In genomic region chr17:8360260-8360659, GRCh38 we compare ENCODE assay signal across 15 cellular contexts. TPM values are rescaled to one million over a fixed set of nuclear protein-coding genes. Genes with fewer than 3 reads are reported as not detected.
DNase-seq lines count a peak whose midpoint lies in the region; ATAC-seq and TF ChIP-seq lines count a peak whose summit lies in the region.
"Had no signal": no experiment of that assay in that cellular context is flagged by ENCODE, and none has a peak within 500 bp of the region (broad histone marks: within the 10 kb centered on the region; RNA-seq: fewer than 3 reads in every experiment).

No MANE protein-coding gene starts in this region.

- no peaks in the 10 kb centered on the region for H3K4me1 ChIP-seq in breast epithelium
- H3K4me1 ChIP-seq in body of pancreas, result peaks cover 10% of the 10 kb centered on the region
- H3K4me1 ChIP-seq in uterus, result no peaks in the 10 kb centered on the region

- TF ChIP-seq POLR2A in breast epithelium (IDR thresholded peaks at IDR 0.05), result no peak
- no peak for TF ChIP-seq POLR2A in body of pancreas (IDR thresholded peaks at IDR 0.05)
- no peak for TF ChIP-seq POLR2A in uterus (IDR thresholded peaks at IDR 0.05)

- no peak for ATAC-seq in body of pancreas
- no peak for ATAC-seq in GM19035 (IDR thresholded peaks at IDR 0.05; ENCODE audit: unreplicated experiment)
- ATAC-seq: GM12878 had no signal

- no peaks in the 10 kb centered on the region for H3K27me3 ChIP-seq in breast epithelium
- H3K27me3 ChIP-seq in body of pancreas, result no peaks in the 10 kb centered on the region
- H3K27me3 ChIP-seq in uterus, result no peaks in the 10 kb centered on the region
- H3K27me3 ChIP-seq: gastroesophageal sphincter had no signal

- H3K4me3 Mint-ChIP-seq in MCF 10A (ENCODE audit: unreplicated experiment), result no peak overlapping the region
- H3K4me3 Mint-ChIP-seq: activated naive CD4-positive, alpha-beta T cell treated with anti-CD3 and anti-CD28 coated beads, Interleukin-2, amount 50 U/mL, for 24 hours; CD4-positive, alpha-beta T cell had no signal

- intact Hi-C loops in MCF 10A (cut with micrococcal nuclease), result no loop called here
- intact Hi-C loops in breast epithelium (cut with DNase I; ENCODE audit: low total_unique reads), result no loop called here
- intact Hi-C loops in body of pancreas (cut with DNase I), result no loop called here
- intact Hi-C loops in uterus (cut with DNase I; ENCODE audit: low total_unique reads), result no loop called here

- H3K4me3 ChIP-seq in breast epithelium (no peak overlapping the region), body of pancreas (no peak overlapping the region), uterus (no peak overlapping the region)
- H3K4me3 ChIP-seq: gastroesophageal sphincter, GM12878, HAP-1 had no signal

- TF ChIP-seq CTCF in MCF 10A (IDR thresholded peaks at IDR 0.05; ENCODE audit: unreplicated experiment) (no peak), breast epithelium (IDR thresholded peaks at IDR 0.05) (no peak), body of pancreas (IDR thresholded peaks at IDR 0.05) (no peak), uterus (IDR thresholded peaks at IDR 0.05) (no peak)

- no peaks in the 10 kb centered on the region for H3K36me3 Mint-ChIP-seq in MCF 10A (ENCODE audit: insufficient read depth, unreplicated experiment)
- H3K36me3 Mint-ChIP-seq: activated naive CD4-positive, alpha-beta T cell treated with anti-CD3 and anti-CD28 coated beads, Interleukin-2, amount 50 U/mL, for 24 hours had no signal

- CTCF ChIA-PET in MCF 10A (lab: Yijun Ruan, JAX), result interaction anchor here (0.6 to 0.9 kb wide), 4 partner anchors 22 to 563 kb away, joined by 3 to 4 read pairs (median 3); partner anchors contain the start of gene RNF222

- H3K36me3 ChIP-seq in breast epithelium (no peaks in the 10 kb centered on the region), body of pancreas (replicated peaks in 1 of 2; ENCODE audit: insufficient read depth in 1 of 2, low read depth in 2 of 2) (no peaks in the 10 kb centered on the region), uterus (no peaks in the 10 kb centered on the region)
- H3K36me3 ChIP-seq: HAP-1 had no signal

- H3K27me3 Mint-ChIP-seq in MCF 10A (ENCODE audit: insufficient read depth, unreplicated experiment), result no peaks in the 10 kb centered on the region
- H3K27me3 Mint-ChIP-seq: activated naive CD4-positive, alpha-beta T cell treated with anti-CD3 and anti-CD28 coated beads, Interleukin-2, amount 50 U/mL, for 24 hours; CD4-positive, alpha-beta T cell had no signal

- POLR2A ChIA-PET in MCF 10A (lab: Yijun Ruan, JAX), result interaction anchor here (0.7 to 3.1 kb wide), 9 partner anchors 16 to 77 kb away, joined by 3 to 16 read pairs (median 4); partner anchors contain the start of genes KRABD2, RANGRF and SLC25A35

- 25 to 26% methylated on average over 3 of the region's 3 CpGs for WGBS in body of pancreas, 2 donors

- H3K9me3 ChIP-seq in breast epithelium (no peaks in the 10 kb centered on the region), body of pancreas (no peaks in the 10 kb centered on the region), uterus (no peaks in the 10 kb centered on the region)
- H3K9me3 ChIP-seq: gastroesophageal sphincter, HAP-1 had no signal

- H3K27ac ChIP-seq in breast epithelium (no peak overlapping the region), body of pancreas (peak overlapping the region in 3 of 4 donors; percentile 6 to 26 (median 8)), uterus (peak overlapping the region; percentile 64 to 68)

- H3K27ac Mint-ChIP-seq in MCF 10A (ENCODE audit: low read depth, unreplicated experiment), result peak overlapping the region; percentile 17
- H3K27ac Mint-ChIP-seq: activated naive CD4-positive, alpha-beta T cell treated with anti-CD3 and anti-CD28 coated beads, Interleukin-2, amount 50 U/mL, for 24 hours; CD4-positive, alpha-beta T cell had no signal

- no peaks in the 10 kb centered on the region for H3K9me3 Mint-ChIP-seq in MCF 10A (ENCODE audit: unreplicated experiment)
- H3K9me3 Mint-ChIP-seq: activated naive CD4-positive, alpha-beta T cell treated with anti-CD3 and anti-CD28 coated beads, Interleukin-2, amount 50 U/mL, for 24 hours; CD4-positive, alpha-beta T cell had no signal

- peaks cover 10% of the 10 kb centered on the region for H3K4me1 Mint-ChIP-seq in MCF 10A (ENCODE audit: insufficient read depth, unreplicated experiment)

- no TSS peak for BruUV-seq in MCF 10A (replicated peaks; lab: Mats Ljungman, UMichigan)

- DNase-seq in MCF 10A (ENCODE audit: unreplicated experiment) (no peak), breast epithelium (ENCODE audit: low spot score in 2 of 2) (no peak), body of pancreas (no peak), lung microvascular endothelial cell (ENCODE audit: low read depth in 2 of 2) (peak; percentile 69 to 89), uterus (no peak), SKM-1 (lab: John Stamatoyannopoulos, UW; ENCODE audit: unreplicated experiment) (no peak), NCI-H1436 treated with DMSO at 0.1 percent for 48 hours (lab: John Stamatoyannopoulos, UW) (no peak)
- DNase-seq: CD4-positive, alpha-beta T cell; NCI-H1105 treated with DMSO at 0.1 percent for 48 hours had no signal

RNA-seq across cellular contexts. Expression of gene ODF4, which starts 20.6 kb away (rescaled TPM):
- total RNA-seq in MCF 10A (2022) (not detected in 2 replicates), breast epithelium (not detected), body of pancreas (not detected), lung microvascular endothelial cell (not detected in 2 replicates), uterus (not detected)
- total RNA-seq: CD4-positive, alpha-beta T cell; gastroesophageal sphincter; GM12878; subcutaneous adipose tissue had no signal

RNA-seq across cellular contexts. Expression of gene RPL26, which starts 22.7 kb away (rescaled TPM):
- total RNA-seq in MCF 10A (2022) (3,179 and 3,524 TPM in 2 replicates), breast epithelium (1,000 to 10,000 TPM; 3,666 to 5,219 (median 4,419) TPM), body of pancreas (1,000 to 10,000 TPM; 1,496 to 1,646 TPM), lung microvascular endothelial cell (3,049 and 3,358 TPM in 2 replicates), uterus (over 10,000 TPM in 1 of 4 donors, 1,000 to 10,000 TPM in 3; 2,192 to 15,169 (median 5,752) TPM)

RNA-seq across cellular contexts. Expression of gene RNF222, which starts 37.4 kb away (rescaled TPM):
- total RNA-seq in MCF 10A (2022) (not detected in 2 replicates), breast epithelium (not detected), body of pancreas (not detected), lung microvascular endothelial cell (under 0.01 TPM in 1 of 2 replicates, not detected in the other), uterus (not detected)
- total RNA-seq: GM12878, subcutaneous adipose tissue had no signal

RNA-seq across cellular contexts. Expression of gene ARHGEF15, which starts 50.2 kb away (rescaled TPM):
- total RNA-seq in MCF 10A (2022) (not detected in 2 replicates), breast epithelium (10 to 100 TPM in 2 of 3 donors, 1 to 10 TPM in 1; 2.9 to 75.4 (median 11.5) TPM), body of pancreas (1 to 10 TPM; 2.3 to 6.3 TPM), lung microvascular endothelial cell (6.7 and 8.1 TPM in 2 replicates), uterus (10 to 100 TPM in 1 of 4 donors, 1 to 10 TPM in 3; 1.0 to 35.5 (median 4.8) TPM)
- total RNA-seq: CD4-positive, alpha-beta T cell; GM12878 had no signal

Comparison
In these comparisons a context has a peak if more than half of its experiments do, and no peak if none do; other contexts are left out.
1. DNase-seq: peak in lung microvascular endothelial cell (2 of 2); none in MCF 10A (single experiment), breast epithelium (0 of 2), body of pancreas (0 of 4), uterus (0 of 2), SKM-1 (single experiment) and NCI-H1436 treated with DMSO at 0.1 percent for 48 hours (single experiment).
2. H3K27ac ChIP-seq: peak in body of pancreas (3 of 4) and uterus (2 of 2); none in breast epithelium (0 of 2).